ENCODE assay signal across 7 cellular contexts in genomic region chr3:121599900-121600299, GRCh38. TPM values are rescaled to one million over a fixed set of nuclear protein-coding genes. Genes with fewer than 3 reads are reported as not detected.
"Had no signal": no experiment of that assay in that cellular context is flagged by ENCODE, and none has a peak within 500 bp of the region (broad histone marks: within the 10 kb centered on the region; RNA-seq: fewer than 3 reads in every experiment).

No MANE protein-coding gene starts in this region.

RNA-seq across cellular contexts. Expression of gene FBXO40, which starts 6.7 kb away (rescaled TPM):
- total RNA-seq: H4, HFFc6, IMR-90 had no signal
- polyA plus RNA-seq: GM23338, IMR-90 had no signal

RNA-seq across cellular contexts. Expression of gene ARGFX, which starts 32.2 kb away (rescaled TPM):
- total RNA-seq: GM23338, H4, H7, HFFc6, HT1080, IMR-90, K562 had no signal
- polyA plus RNA-seq: GM23338, IMR-90, K562 had no signal
